Comparison of ENCODE assay signal across 1 cellular context in the genomic region with DNA sequence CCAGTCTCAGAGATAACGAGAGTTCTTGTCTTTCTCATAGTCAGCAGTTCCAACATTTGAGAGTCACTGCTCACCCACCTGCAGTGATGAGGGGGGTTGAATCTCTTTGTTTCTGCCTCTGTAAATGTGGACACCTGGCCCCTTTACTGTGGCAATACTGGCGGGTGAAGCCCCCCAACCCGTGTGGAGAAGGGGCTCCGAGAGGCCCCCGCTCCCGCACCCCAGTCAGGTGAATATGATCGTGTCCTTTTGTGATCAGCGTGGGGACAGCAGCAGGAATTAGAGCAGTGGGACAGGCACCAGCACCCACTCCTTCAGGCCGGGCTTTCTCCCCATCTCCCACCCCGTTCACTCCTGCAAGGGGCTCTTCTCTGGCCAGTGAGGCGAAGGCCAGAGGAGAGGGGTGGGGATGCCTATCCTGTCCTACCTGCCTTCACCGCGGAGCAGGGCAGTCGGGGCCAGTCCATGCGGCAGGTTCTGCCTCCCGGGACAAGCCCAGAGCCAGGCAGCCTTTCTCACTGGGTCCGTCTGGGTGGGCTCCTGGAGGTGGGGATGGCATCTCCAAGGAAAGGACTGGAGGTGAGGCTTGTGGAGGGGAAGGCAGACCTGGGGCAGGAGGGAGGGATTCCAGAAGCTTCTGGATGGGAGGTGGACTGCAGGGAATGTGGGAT.
A peak's percentile ranks its signal among the peaks of the same experiment; 100 is the strongest.
TF ChIP-seq lines count a peak whose summit lies in the region.

No MANE protein-coding gene starts in this region.

TF ChIP-seq in A549, 52 proteins besides CTCF, POLR2A, EP300 and RAD21:
- TF ChIP-seq ATOH8 (CRISPR knock-in tag; IDR thresholded peaks at IDR 0.05; ENCODE audit: low read depth) (no peak), MAFK (IDR thresholded peaks at IDR 0.05; ENCODE audit: partially characterized antibody) (peak; percentile 13)
